Comparison of ENCODE assay signal across 9 cellular contexts in the genomic region with DNA sequence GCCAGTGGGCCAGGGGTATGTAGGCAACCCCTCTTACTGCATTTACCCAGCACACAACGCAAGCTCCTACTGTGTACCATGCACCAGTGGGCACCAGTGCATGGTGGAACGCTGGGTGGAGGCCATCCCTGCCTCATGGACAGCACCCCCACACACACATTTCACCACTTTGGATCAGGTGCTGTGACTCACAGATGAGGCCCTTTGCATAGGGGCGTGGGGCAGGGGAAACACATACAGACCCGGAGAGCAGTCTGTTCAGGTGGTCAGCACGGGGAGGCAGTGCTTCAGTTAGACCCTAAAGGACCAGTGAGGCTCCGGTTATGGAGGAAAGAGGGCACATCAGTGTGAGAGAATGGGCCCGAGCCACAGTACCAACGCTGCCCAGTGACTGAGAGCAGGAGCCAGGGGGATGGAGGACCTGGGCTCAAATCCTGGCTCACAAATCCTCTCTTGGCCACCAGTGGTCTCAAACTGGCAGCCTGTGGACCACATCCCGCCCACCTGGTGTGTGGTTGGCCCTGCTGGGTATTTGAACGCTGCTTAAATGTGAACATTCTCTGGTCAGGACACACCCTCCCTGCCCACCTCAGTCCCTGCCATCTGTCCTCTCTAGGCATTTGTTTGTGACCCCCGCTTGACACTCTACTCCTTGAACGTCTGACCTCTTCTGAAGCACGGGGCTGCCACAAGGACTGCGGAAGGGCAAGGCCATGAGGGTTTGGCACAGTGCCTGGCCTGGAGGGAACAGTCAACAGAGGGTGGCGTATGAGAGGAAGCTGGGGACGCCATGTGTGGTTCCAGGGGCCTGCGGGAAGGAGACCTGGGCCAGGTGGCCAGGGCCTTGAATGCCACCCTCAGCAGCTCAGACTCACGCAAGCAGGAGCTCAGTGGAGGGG. TPM values are rescaled to one million over a fixed set of nuclear protein-coding genes. Genes with fewer than 3 reads are reported as not detected.
DNase-seq lines count a peak whose midpoint lies in the region; ATAC-seq and TF ChIP-seq lines count a peak whose summit lies in the region.
"Had no signal": no experiment of that assay in that cellular context is flagged by ENCODE, and none has a peak within 500 bp of the region (broad histone marks: within the 10 kb centered on the region; RNA-seq: fewer than 3 reads in every experiment).

No MANE protein-coding gene starts in this region.

- no peaks in the 10 kb centered on the region for H3K36me3 ChIP-seq in suprapubic skin

- H3K27me3 Mint-ChIP-seq in activated CD8-positive, alpha-beta memory T cell treated with anti-CD3 and anti-CD28 coated beads, Interleukin-2, amount 10 ng/mL, durations not matched to agents 7 days and 5 days: peaks cover 12% of the 10 kb centered on the region
- H3K27me3 Mint-ChIP-seq in glutamatergic neuron (ENCODE audit: unreplicated experiment): peaks cover 12% of the 10 kb centered on the region

- no peaks in the 10 kb centered on the region for H3K36me3 Mint-ChIP-seq in activated CD8-positive, alpha-beta memory T cell treated with anti-CD3 and anti-CD28 coated beads, Interleukin-2, amount 10 ng/mL, durations not matched to agents 7 days and 5 days
- peaks cover 11% of the 10 kb centered on the region for H3K36me3 Mint-ChIP-seq in glutamatergic neuron (ENCODE audit: unreplicated experiment)

- no peak overlapping the region for H3K4me3 Mint-ChIP-seq in activated CD8-positive, alpha-beta memory T cell treated with anti-CD3 and anti-CD28 coated beads, Interleukin-2, amount 10 ng/mL, durations not matched to agents 7 days and 5 days
- no peak overlapping the region for H3K4me3 Mint-ChIP-seq in glutamatergic neuron (ENCODE audit: unreplicated experiment)

- no peak overlapping the region for H3K4me3 ChIP-seq in suprapubic skin

- TF ChIP-seq POLR2A in suprapubic skin (IDR thresholded peaks at IDR 0.05): no peak

- no peak overlapping the region for H3K27ac Mint-ChIP-seq in activated CD8-positive, alpha-beta memory T cell treated with anti-CD3 and anti-CD28 coated beads, Interleukin-2, amount 10 ng/mL, durations not matched to agents 7 days and 5 days
- H3K27ac Mint-ChIP-seq in glutamatergic neuron (ENCODE audit: unreplicated experiment): no peak overlapping the region

- TF ChIP-seq EP300 in suprapubic skin (IDR thresholded peaks at IDR 0.05): no peak

- DNase-seq in activated CD8-positive, alpha-beta memory T cell treated with anti-CD3 and anti-CD28 coated beads, Interleukin-2, amount 50 U/mL, for 4 hours: peak; percentile 9
- DNase-seq in activated CD8-positive, alpha-beta memory T cell treated with anti-CD3 and anti-CD28 coated beads, Interleukin-2, amount 10 ng/mL, durations not matched to agents 7 days and 5 days: no peak
- peak; percentile 23 for DNase-seq in SW480 (ENCODE audit: low spot score)
- peak; percentile 55 for DNase-seq in islet precursor cell
- DNase-seq in suprapubic skin (ENCODE audit: low spot score in 2 of 2): peak; percentile 61 to 67
- no peak for DNase-seq in glutamatergic neuron
- DNase-seq: NCI-H1694 treated with DMSO at 0.1 percent for 48 hours had no signal

- CTCF ChIA-PET in activated CD8-positive, alpha-beta memory T cell treated with anti-CD3 and anti-CD28 coated beads, Interleukin-2, amount 10 ng/mL, durations not matched to agents 7 days and 5 days (lab: Charles Lee): interaction anchor here (0.8 to 1.1 kb wide), 3 partner anchors 18 to 163 kb away, joined by 3 read pairs; no protein-coding TSS in a partner anchor

- H3K9me3 ChIP-seq in suprapubic skin: peaks cover 15% of the 10 kb centered on the region

- WGBS in suprapubic skin: 81% methylated on average over 15 of the region's 18 CpGs

- TF ChIP-seq CTCF in suprapubic skin (IDR thresholded peaks at IDR 0.05) (no peak), glutamatergic neuron (IDR thresholded peaks at IDR 0.05; ENCODE audit: partially characterized antibody, unreplicated experiment) (no peak)

- ATAC-seq in activated CD8-positive, alpha-beta memory T cell treated with anti-CD3 and anti-CD28 coated beads, Interleukin-2, amount 10 ng/mL, durations not matched to agents 7 days and 5 days: no peak
- ATAC-seq in GM19395 (IDR thresholded peaks at IDR 0.05; ENCODE audit: unreplicated experiment) (no peak), GM19351 (IDR thresholded peaks at IDR 0.05; ENCODE audit: unreplicated experiment) (no peak)

- H3K9me3 Mint-ChIP-seq in activated CD8-positive, alpha-beta memory T cell treated with anti-CD3 and anti-CD28 coated beads, Interleukin-2, amount 10 ng/mL, durations not matched to agents 7 days and 5 days (ENCODE audit: low read depth): peaks cover 7% of the 10 kb centered on the region
- H3K9me3 Mint-ChIP-seq in glutamatergic neuron (ENCODE audit: unreplicated experiment): peaks cover 12% of the 10 kb centered on the region

- H3K4me1 Mint-ChIP-seq in activated CD8-positive, alpha-beta memory T cell treated with anti-CD3 and anti-CD28 coated beads, Interleukin-2, amount 10 ng/mL, durations not matched to agents 7 days and 5 days: peaks cover 9% of the 10 kb centered on the region
- peaks cover 18% of the 10 kb centered on the region for H3K4me1 Mint-ChIP-seq in glutamatergic neuron (ENCODE audit: low read depth, unreplicated experiment)

- H3K27me3 ChIP-seq in suprapubic skin: peaks cover 5% of the 10 kb centered on the region

- no peaks in the 10 kb centered on the region for H3K4me1 ChIP-seq in suprapubic skin

- H3K27ac ChIP-seq in suprapubic skin: no peak overlapping the region

RNA-seq across cellular contexts. Expression of a gene that starts 46.7 kb away (rescaled TPM):
- total RNA-seq in activated CD8-positive, alpha-beta memory T cell treated with anti-CD3 and anti-CD28 coated beads, Interleukin-2, amount 10 ng/mL, durations not matched to agents 7 days and 5 days: 1 to 10 TPM in 1 of 2 experiments, under 1 TPM in 1; 0.70 to 1.6 TPM
- total RNA-seq in suprapubic skin (1 to 10 TPM; 3.9 to 8.5 (median 6.6) TPM), glutamatergic neuron (ENCODE audit: unreplicated experiment) (18.1 TPM)

Comparison
In these comparisons a context has a peak if more than half of its experiments do, and no peak if none do; other contexts are left out.
1. DNase-seq: peak in activated CD8-positive, alpha-beta memory T cell treated with anti-CD3 and anti-CD28 coated beads, Interleukin-2, amount 50 U/mL, for 4 hours (single experiment), SW480 (single experiment), islet precursor cell (single experiment) and suprapubic skin (2 of 2); none in activated CD8-positive, alpha-beta memory T cell treated with anti-CD3 and anti-CD28 coated beads, Interleukin-2, amount 10 ng/mL, durations not matched to agents 7 days and 5 days (single experiment) and glutamatergic neuron (single experiment).